ENCODE assay signal across 12 cellular contexts in the genomic region with DNA sequence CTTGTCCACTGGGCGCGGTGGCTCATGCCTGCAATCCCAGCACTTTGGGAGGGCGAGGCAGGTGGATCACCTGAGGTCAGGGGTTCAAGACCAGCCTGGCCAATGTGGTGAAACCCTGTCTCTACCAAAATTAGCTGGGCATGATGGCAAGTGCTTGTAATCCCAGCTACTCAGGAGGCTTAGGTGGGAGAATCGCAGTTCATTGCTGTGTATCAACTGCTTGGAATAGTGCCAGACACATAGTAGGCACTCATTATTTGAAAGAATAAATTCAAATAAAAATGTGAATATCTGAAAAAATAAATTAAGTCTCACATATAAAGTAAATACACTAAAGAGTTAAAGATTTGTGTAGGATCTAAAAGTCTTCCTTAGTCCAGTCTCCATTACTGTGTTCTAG. TPM values are rescaled to one million over a fixed set of nuclear protein-coding genes. Genes with fewer than 3 reads are reported as not detected.
DNase-seq lines count a peak whose midpoint lies in the region; ATAC-seq, FAIRE-seq and TF ChIP-seq lines count a peak whose summit lies in the region.
"Had no signal": no experiment of that assay in that cellular context is flagged by ENCODE, and none has a peak within 500 bp of the region (broad histone marks: within the 10 kb centered on the region; RNA-seq: fewer than 3 reads in every experiment).

No MANE protein-coding gene starts in this region.

- no peak for FAIRE-seq in A549 (lab: Jason Lieb, UNC)
- no peak for FAIRE-seq in D721Med (lab: Jason Lieb, UNC)

- DNase-seq in A549 (ENCODE audit: low read depth in 1 of 2, low spot score in 1 of 2) = no peak
- no peak for DNase-seq in Caco-2
- DNase-seq in SK-N-MC (ENCODE audit: low read depth, low spot score) = no peak
- DNase-seq in DMS79 treated with DMSO at 0.1 percent for 48 hours (lab: John Stamatoyannopoulos, UW) = no peak
- DNase-seq in D721Med (ENCODE audit: insufficient read length, low spot score) = no peak
- no peak for DNase-seq in middle frontal gyrus (ENCODE audit: extremely low spot score, low spot score)
- DNase-seq: activated CD4-positive, CD25-positive, alpha-beta regulatory T cell treated with anti-CD3 and anti-CD28 coated beads, Interleukin-2, amount 50 U/mL, for 72 hours; CD8-positive, alpha-beta memory T cell; NCI-H1930; stimulated activated CD4-positive, alpha-beta T cell treated with anti-CD3 and anti-CD28 coated beads, Interleukin-4, amount 100 ng/mL, for 4 hours had no signal

- H3K27me3 ChIP-seq in Caco-2 (replicated peaks; ENCODE audit: control insufficient read depth, insufficient read depth, low read length) (no peaks in the 10 kb centered on the region), iPS-20b (ENCODE audit: insufficient read depth, low read length) (no peaks in the 10 kb centered on the region)

- no peak for TF ChIP-seq RAD21 in A549 (conservative IDR thresholded peaks at IDR 0.05 in 1 of 2, IDR thresholded peaks at IDR 0.05 in 1 of 2)

- H3K4me1 ChIP-seq in A549 (peaks cover 16% of the 10 kb centered on the region), Caco-2 (peaks cover 7% of the 10 kb centered on the region; the same call in 1 of the 2 replicates), iPS-20b (ENCODE audit: insufficient read depth, low read length) (no peaks in the 10 kb centered on the region)

- no peaks in the 10 kb centered on the region for H3K4me1 Mint-ChIP-seq in Caco-2 (ENCODE audit: low read depth, unreplicated experiment)

- 82% methylated on average over 3 of the region's 4 CpGs for WGBS in A549 (ENCODE audit: missing lambda C conversion rate)

- H3K36me3 ChIP-seq in Caco-2 (ENCODE audit: control insufficient read depth, insufficient read depth, low read length) = no peaks in the 10 kb centered on the region
- H3K36me3 ChIP-seq in SK-N-MC (ENCODE audit: insufficient read depth, low read length) = peaks cover 47% of the 10 kb centered on the region
- peaks cover 47% of the 10 kb centered on the region for H3K36me3 ChIP-seq in iPS-20b (ENCODE audit: insufficient read depth, low read depth, low read length)

- H3K27ac Mint-ChIP-seq in Caco-2 (ENCODE audit: unreplicated experiment) = no peak overlapping the region

- H3K9me3 ChIP-seq in A549 = no peaks in the 10 kb centered on the region
- no peaks in the 10 kb centered on the region for H3K9me3 ChIP-seq in Caco-2
- H3K9me3 ChIP-seq in SK-N-MC (ENCODE audit: low read depth, low read length) = no peaks in the 10 kb centered on the region
- no peaks in the 10 kb centered on the region for H3K9me3 ChIP-seq in iPS-20b (ENCODE audit: insufficient read depth, low read depth, low read length)

- H3K9ac ChIP-seq in SK-N-MC (ENCODE audit: insufficient read length) = no peak overlapping the region
- H3K9ac ChIP-seq in iPS-20b (ENCODE audit: low read depth, low read length) = peak overlapping the region; percentile 90; the same call in 1 of the 2 replicates

- H3K4me2 ChIP-seq in A549 = peak overlapping the region; percentile 94

- CTCF ChIA-PET in A549 (lab: Yijun Ruan, JAX) (no interaction called here), Caco-2 (lab: Charles Lee) (no interaction called here)

- peak overlapping the region; percentile 86 for H3K4me3 Mint-ChIP-seq in Caco-2 (ENCODE audit: unreplicated experiment)

- no TSS peak for BruUV-seq in Caco-2 (replicated peaks; lab: Mats Ljungman, UMichigan)

- ATAC-seq in A549 (no peak), GM21786 (IDR thresholded peaks at IDR 0.05; ENCODE audit: unreplicated experiment) (no peak)

- H3K4me3 ChIP-seq in A549 (no peak overlapping the region), Caco-2 (ENCODE audit: low read depth, low read length) (no peak overlapping the region), SK-N-MC (peak overlapping the region; percentile 88), iPS-20b (ENCODE audit: low read length) (peak overlapping the region; percentile 87; the same call in 1 of the 2 replicates)

- H3K27ac ChIP-seq in A549 = no peak overlapping the region
- H3K27ac ChIP-seq in SK-N-MC = no peak overlapping the region
- H3K27ac ChIP-seq in iPS-20b (ENCODE audit: low read length) = no peak overlapping the region

- no peak for TF ChIP-seq POLR2A in A549 (IDR thresholded peaks at IDR 0.05; ENCODE audit: low read length)

- TF ChIP-seq CTCF in A549 (IDR thresholded peaks at IDR 0.05) (no peak), Caco-2 (IDR thresholded peaks at IDR 0.05; ENCODE audit: insufficient read depth in 1 of 2, low read depth in 1 of 2, low read length in 1 of 2, severe bottlenecking in 1 of 2, unreplicated experiment in 1 of 2) (no peak), D721Med (IDR thresholded peaks at IDR 0.05; ENCODE audit: insufficient read depth, missing control alignments) (no peak)

- intact Hi-C loops in Caco-2 (cut with micrococcal nuclease; ENCODE audit: unreplicated experiment) = loop anchor here (10.0 kb wide), 1 partner anchor 112 kb away; no protein-coding TSS in a partner anchor

- POLR2A ChIA-PET in A549 (lab: Yijun Ruan, JAX) (interaction anchor here (3.5 kb wide), 1 partner anchor 26 kb away, joined by 31 read pairs; the partner anchor contains the start of gene TMEM14C), Caco-2 (lab: Charles Lee) (no interaction called here)

- H3K36me3 Mint-ChIP-seq in Caco-2 (ENCODE audit: insufficient read depth, unreplicated experiment) = peaks cover 47% of the 10 kb centered on the region

- H3K9me3 Mint-ChIP-seq in Caco-2 (ENCODE audit: unreplicated experiment) = no peaks in the 10 kb centered on the region

- no peaks in the 10 kb centered on the region for H3K27me3 Mint-ChIP-seq in Caco-2 (ENCODE audit: insufficient read depth, unreplicated experiment)

- no peak for TF ChIP-seq EP300 in A549 (IDR thresholded peaks at IDR 0.05)

TF ChIP-seq in A549, 52 proteins besides CTCF, POLR2A, EP300 and RAD21:
- no peak for TF ChIP-seq CBX8 (IDR thresholded peaks at IDR 0.05)
- no peak for TF ChIP-seq SMC3 (IDR thresholded peaks at IDR 0.05)
- TF ChIP-seq CEBPB (IDR thresholded peaks at IDR 0.05) = no peak
- TF ChIP-seq, protein P1, sequence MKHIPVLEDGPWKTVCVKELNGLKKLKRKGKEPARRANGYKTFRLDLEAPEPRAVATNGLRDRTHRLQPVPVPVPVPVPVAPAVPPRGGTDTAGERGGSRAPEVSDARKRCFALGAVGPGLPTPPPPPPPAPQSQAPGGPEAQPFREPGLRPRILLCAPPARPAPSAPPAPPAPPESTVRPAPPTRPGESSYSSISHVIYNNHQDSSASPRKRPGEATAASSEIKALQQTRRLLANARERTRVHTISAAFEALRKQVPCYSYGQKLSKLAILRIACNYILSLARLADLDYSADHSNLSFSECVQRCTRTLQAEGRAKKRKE (CRISPR knock-in tag; IDR thresholded peaks at IDR 0.05; ENCODE audit: low read depth) = no peak
- TF ChIP-seq HDAC2 (IDR thresholded peaks at IDR 0.05) = no peak
- TF ChIP-seq NR3C1 (IDR thresholded peaks at IDR 0.05) = no peak
- TF ChIP-seq ZFP36 (IDR thresholded peaks at IDR 0.05; ENCODE audit: borderline replicate concordance, partially characterized antibody) = no peak
- TF ChIP-seq HES2 (IDR thresholded peaks at IDR 0.05) = no peak
- TF ChIP-seq RCOR1 (IDR thresholded peaks at IDR 0.05; ENCODE audit: low read depth, low read length) = no peak
- no peak for TF ChIP-seq MAZ (IDR thresholded peaks at IDR 0.05; ENCODE audit: borderline replicate concordance, low read depth, low read length)
- TF ChIP-seq HEYL (CRISPR knock-in tag; IDR thresholded peaks at IDR 0.05) = no peak
- no peak for TF ChIP-seq POLR2AphosphoS2 (conservative IDR thresholded peaks at IDR 0.05; ENCODE audit: low read length)
- TF ChIP-seq KDM5A (IDR thresholded peaks at IDR 0.05) = no peak
- no peak for TF ChIP-seq PHF8 (IDR thresholded peaks at IDR 0.05; ENCODE audit: borderline replicate concordance, low read depth)
- TF ChIP-seq NPAS2 (CRISPR knock-in tag; IDR thresholded peaks at IDR 0.05; ENCODE audit: borderline replicate concordance) = no peak
- no peak for TF ChIP-seq NFE2L2 (conservative IDR thresholded peaks at IDR 0.05; ENCODE audit: low read length)
- TF ChIP-seq JUNB (IDR thresholded peaks at IDR 0.05) = no peak
- TF ChIP-seq KDM1A (IDR thresholded peaks at IDR 0.05; ENCODE audit: low read depth) = no peak

RNA-seq across cellular contexts. Expression of gene PAK1IP1, which starts 1.9 kb away (rescaled TPM):
- polyA plus RNA-seq in A549 (2011; rRNA removed) (26.8 and 33.4 TPM in 2 replicates), A549 (2017; fragmentation: RNase III; extraction: RNeasy Plus Mini Kit Qiagen cat#74134 plus additional on column Dnase treatment) (23.1 to 30.4 TPM (median 23.5 TPM) in 3 replicates)
- polyA plus RNA-seq in A549 (2012; cell fraction: cytosol; rRNA removed) = 12.1 and 14.8 TPM in 2 replicates
- 5.0 and 6.4 TPM in 2 replicates for polyA plus RNA-seq in A549 (2012; cell fraction: nucleus; rRNA removed)
- polyA minus RNA-seq in A549 (2011; rRNA and poly(A)+ RNA removed) = 8.0 and 8.2 TPM in 2 replicates
- 23.9 and 25.9 TPM in 2 replicates for total RNA-seq in Caco-2 (2022)

RNA-seq across cellular contexts. Expression of gene C6orf52, which starts 2.2 kb away (rescaled TPM):
- polyA plus RNA-seq in A549 (2011; rRNA removed) = 2.2 and 3.2 TPM in 2 replicates
- polyA plus RNA-seq in A549 (2012; cell fraction: cytosol; rRNA removed) = 1.3 and 1.6 TPM in 2 replicates
- polyA plus RNA-seq in A549 (2012; cell fraction: nucleus; rRNA removed) = 0.32 and 0.61 TPM in 2 replicates
- 1.3 to 1.7 TPM (median 1.4 TPM) in 3 replicates for polyA plus RNA-seq in A549 (2017; fragmentation: RNase III; extraction: RNeasy Plus Mini Kit Qiagen cat#74134 plus additional on column Dnase treatment)
- 0.70 TPM in 1 of 2 replicates, not detected in the other for polyA minus RNA-seq in A549 (2011; rRNA and poly(A)+ RNA removed)
- total RNA-seq in Caco-2 (2022) = 3.1 and 4.3 TPM in 2 replicates
- polyA plus RNA-seq: CD8-positive, alpha-beta memory T cell had no signal

RNA-seq across cellular contexts. Expression of gene TMEM14C, which starts 26.2 kb away (rescaled TPM):
- polyA plus RNA-seq in A549 (2011; rRNA removed) (173 and 230 TPM in 2 replicates), A549 (2017; fragmentation: RNase III; extraction: RNeasy Plus Mini Kit Qiagen cat#74134 plus additional on column Dnase treatment) (152 to 178 TPM (median 161 TPM) in 3 replicates)
- 185 and 217 TPM in 2 replicates for polyA plus RNA-seq in A549 (2012; cell fraction: cytosol; rRNA removed)
- 111 and 117 TPM in 2 replicates for polyA plus RNA-seq in A549 (2012; cell fraction: nucleus; rRNA removed)
- 40.2 and 46.0 TPM in 2 replicates for polyA minus RNA-seq in A549 (2011; rRNA and poly(A)+ RNA removed)
- total RNA-seq in Caco-2 (2022) = 116 and 134 TPM in 2 replicates

RNA-seq across cellular contexts. Expression of gene TMEM14B, which starts 51.0 kb away (rescaled TPM):
- polyA plus RNA-seq in A549 (2011; rRNA removed) (113 and 177 TPM in 2 replicates), A549 (2017; fragmentation: RNase III; extraction: RNeasy Plus Mini Kit Qiagen cat#74134 plus additional on column Dnase treatment) (118 to 152 TPM (median 121 TPM) in 3 replicates)
- polyA plus RNA-seq in A549 (2012; cell fraction: cytosol; rRNA removed) = 112 and 120 TPM in 2 replicates
- 35.5 and 56.5 TPM in 2 replicates for polyA plus RNA-seq in A549 (2012; cell fraction: nucleus; rRNA removed)
- 29.2 and 36.2 TPM in 2 replicates for polyA minus RNA-seq in A549 (2011; rRNA and poly(A)+ RNA removed)
- total RNA-seq in Caco-2 (2022) = 104 and 105 TPM in 2 replicates

Comparison
In these comparisons a context has a peak if more than half of its experiments do, and no peak if none do; other contexts are left out.
1. H3K4me3 ChIP-seq: peak in SK-N-MC (single experiment) and iPS-20b (single experiment); none in A549 (single experiment) and Caco-2 (single experiment).